ENCODE assay signal across 10 cellular contexts in genomic region chr14:21192447-21192822, GRCh38. TPM values are rescaled to one million over a fixed set of nuclear protein-coding genes. Genes with fewer than 3 reads are reported as not detected.
A peak's percentile ranks its signal among the peaks of the same experiment; 100 is the strongest.
DNase-seq lines count a peak whose midpoint lies in the region; ATAC-seq and TF ChIP-seq lines count a peak whose summit lies in the region.
"Had no signal": no experiment of that assay in that cellular context is flagged by ENCODE, and none has a peak within 500 bp of the region (broad histone marks: within the 10 kb centered on the region; RNA-seq: fewer than 3 reads in every experiment).

No MANE protein-coding gene starts in this region.

- H3K27ac ChIP-seq in SU-DHL-6 (ENCODE audit: low read depth, low read length) (no peak overlapping the region), smooth muscle cell (ENCODE audit: low read depth) (no peak overlapping the region)

- H3K27me3 ChIP-seq in SU-DHL-6 (ENCODE audit: low read length) (no peaks in the 10 kb centered on the region), smooth muscle cell (ENCODE audit: low read depth) (no peaks in the 10 kb centered on the region)

- H3K79me2 ChIP-seq in SU-DHL-6 (ENCODE audit: insufficient read depth, low read length) (no peaks in the 10 kb centered on the region), smooth muscle cell (ENCODE audit: low read depth) (no peaks in the 10 kb centered on the region)

- no peak overlapping the region for H3K9ac ChIP-seq in SU-DHL-6 (ENCODE audit: low read length)
- H3K9ac ChIP-seq in smooth muscle cell (ENCODE audit: low read depth) = no peak overlapping the region

- DNase-seq in T-helper 1 cell = no peak
- DNase-seq in foreskin fibroblast = peak in 1 of 2 donors; percentile 19
- no peak for DNase-seq in smooth muscle cell (lab: John Stamatoyannopoulos, UW; ENCODE audit: unreplicated experiment)
- DNase-seq in NCI-H1048 (lab: John Stamatoyannopoulos, UW) = no peak

- H3K27ac Mint-ChIP-seq in T-helper 1 cell treated with Interleukin-12 subunit alpha and Interleukin-12 subunit beta and Interleukin-4 antibody, amounts not matched to agents 30 μg/mL and 1 μg/mL, for 36 hours = no peak overlapping the region

- peaks cover 4% of the 10 kb centered on the region for H3K4me1 ChIP-seq in smooth muscle cell (ENCODE audit: low read depth)

- no peak for ATAC-seq in GM21825 (IDR thresholded peaks at IDR 0.05; ENCODE audit: unreplicated experiment)
- no peak for ATAC-seq in HG03520 (IDR thresholded peaks at IDR 0.05; ENCODE audit: unreplicated experiment)

- H4K20me1 ChIP-seq in SU-DHL-6 (ENCODE audit: low read depth, low read length) = no peaks in the 10 kb centered on the region
- H4K20me1 ChIP-seq in smooth muscle cell (ENCODE audit: low read depth) = no peaks in the 10 kb centered on the region

- H3K4me3 ChIP-seq in SU-DHL-6 (ENCODE audit: insufficient read depth, low read length, poor library complexity, severe bottlenecking) (no peak overlapping the region), foreskin fibroblast (ENCODE audit: low read depth in 1 of 2, low read length in 2 of 2) (peak overlapping the region; percentile 33 to 49), smooth muscle cell (peak overlapping the region; percentile 48)

- H2AFZ ChIP-seq in SU-DHL-6 (ENCODE audit: low read depth, low read length, severe bottlenecking) (peak overlapping the region; percentile 60), smooth muscle cell (ENCODE audit: low read depth) (no peak overlapping the region)

- TF ChIP-seq CTCF in SU-DHL-6 (IDR thresholded peaks at IDR 0.05; ENCODE audit: insufficient read depth, low read length, poor library complexity, severe bottlenecking) (no peak), foreskin fibroblast (IDR thresholded peaks at IDR 0.05; ENCODE audit: low read depth, low read length) (no peak), smooth muscle cell (IDR thresholded peaks at IDR 0.05; ENCODE audit: borderline replicate concordance, insufficient read depth, poor library complexity, severe bottlenecking) (no peak)

- peak overlapping the region; percentile 48 for H3K4me3 Mint-ChIP-seq in T-helper 1 cell treated with Interleukin-12 subunit alpha and Interleukin-12 subunit beta and Interleukin-4 antibody, amounts not matched to agents 30 μg/mL and 1 μg/mL, for 36 hours

- H3F3A ChIP-seq in SU-DHL-6 (ENCODE audit: insufficient read depth) = no peaks in the 10 kb centered on the region
- no peaks in the 10 kb centered on the region for H3F3A ChIP-seq in smooth muscle cell (ENCODE audit: low read depth)

- H3K4me1 Mint-ChIP-seq in T-helper 1 cell treated with Interleukin-12 subunit alpha and Interleukin-12 subunit beta and Interleukin-4 antibody, amounts not matched to agents 30 μg/mL and 1 μg/mL, for 36 hours (ENCODE audit: low read depth) = peaks cover 8% of the 10 kb centered on the region

- H3K4me2 ChIP-seq in SU-DHL-6 (ENCODE audit: low read depth, low read length, poor library complexity, severe bottlenecking) (peak overlapping the region; percentile 41), smooth muscle cell (peak overlapping the region; percentile 90)

- H3K36me3 Mint-ChIP-seq in T-helper 1 cell treated with Interleukin-12 subunit alpha and Interleukin-12 subunit beta and Interleukin-4 antibody, amounts not matched to agents 30 μg/mL and 1 μg/mL, for 36 hours (ENCODE audit: low read depth) = no peaks in the 10 kb centered on the region

- no peaks in the 10 kb centered on the region for H3K9me2 ChIP-seq in SU-DHL-6 (replicated peaks; ENCODE audit: insufficient read depth, low read length)

- H3K9me3 ChIP-seq in SU-DHL-6 (ENCODE audit: insufficient read depth, low read length) (no peaks in the 10 kb centered on the region), smooth muscle cell (replicated peaks; ENCODE audit: low read depth) (no peaks in the 10 kb centered on the region)

- no peaks in the 10 kb centered on the region for H3K36me3 ChIP-seq in SU-DHL-6 (ENCODE audit: low read length)
- no peaks in the 10 kb centered on the region for H3K36me3 ChIP-seq in smooth muscle cell (ENCODE audit: low read depth)

- H3K27me3 Mint-ChIP-seq in T-helper 1 cell treated with Interleukin-12 subunit alpha and Interleukin-12 subunit beta and Interleukin-4 antibody, amounts not matched to agents 30 μg/mL and 1 μg/mL, for 36 hours (ENCODE audit: low read depth) = peaks cover 25% of the 10 kb centered on the region

- WGBS in smooth muscle cell (ENCODE audit: low lambda C conversion rate) = 33% methylated on average over 1 of the region's 1 CpG

- no peaks in the 10 kb centered on the region for H3K9me3 Mint-ChIP-seq in T-helper 1 cell treated with Interleukin-12 subunit alpha and Interleukin-12 subunit beta and Interleukin-4 antibody, amounts not matched to agents 30 μg/mL and 1 μg/mL, for 36 hours

RNA-seq across cellular contexts. Expression of gene OR5AU1, which starts 36.6 kb away (rescaled TPM):
- total RNA-seq in smooth muscle cell = not detected in 2 replicates
- polyA plus RNA-seq in smooth muscle cell = not detected in 2 replicates
- total RNA-seq: LHCN-M2; T-helper 2 cell treated with Interferon-gamma antibody and Interleukin-4, amounts not matched to agents 100 ng/mL and 5 ng/mL, for 36 hours had no signal
